9 cellular contexts compared by ENCODE assay signal in the genomic region with DNA sequence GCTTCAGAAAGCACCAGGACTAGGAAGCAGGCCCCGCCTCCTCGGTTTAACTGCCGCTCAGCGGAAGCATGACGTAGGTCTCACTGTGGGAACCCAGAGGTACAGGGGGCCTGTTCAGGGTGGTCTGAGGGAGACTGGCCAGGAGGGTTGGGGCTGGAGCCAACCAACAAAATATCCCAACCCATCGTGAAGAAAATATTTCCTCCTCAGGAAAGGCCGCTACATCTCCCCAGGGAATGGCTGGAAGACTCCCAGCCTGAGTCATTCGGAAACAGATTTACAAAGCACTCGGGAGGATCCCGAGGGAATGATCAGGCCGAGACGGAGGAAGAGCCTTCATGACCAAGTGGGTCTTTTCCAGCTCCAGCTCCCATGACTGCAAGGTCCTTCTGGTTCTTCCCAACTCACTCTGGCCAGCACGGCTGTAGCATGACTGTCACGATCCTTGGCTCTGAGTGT.
DNase-seq lines count a peak whose midpoint lies in the region; ATAC-seq and TF ChIP-seq lines count a peak whose summit lies in the region.
"Had no signal": no experiment of that assay in that cellular context is flagged by ENCODE, and none has a peak within 500 bp of the region (broad histone marks: within the 10 kb centered on the region; RNA-seq: fewer than 3 reads in every experiment).

No MANE protein-coding gene starts in this region.

- peak overlapping the region; percentile 42 for H3K4me3 Mint-ChIP-seq in chondrocyte (ENCODE audit: unreplicated experiment)
- no peak overlapping the region for H3K4me3 Mint-ChIP-seq in activated CD4-positive, alpha-beta T cell treated with anti-CD3 and anti-CD28 coated beads, Interleukin-2, amount 10 ng/mL, durations not matched to agents 24 days and 14 days

- intact Hi-C loops in left lung (cut with DNase I): no loop called here
- intact Hi-C loops in activated CD4-positive, alpha-beta T cell treated with anti-CD3 and anti-CD28 coated beads, Interleukin-2, amount 10 ng/mL, durations not matched to agents 24 days and 14 days (cut with micrococcal nuclease): no loop called here

- H3K4me1 Mint-ChIP-seq in chondrocyte (ENCODE audit: low read depth): peaks cover 60% of the 10 kb centered on the region
- H3K4me1 Mint-ChIP-seq in activated CD4-positive, alpha-beta T cell treated with anti-CD3 and anti-CD28 coated beads, Interleukin-2, amount 10 ng/mL, durations not matched to agents 24 days and 14 days: no peaks in the 10 kb centered on the region

- no peaks in the 10 kb centered on the region for H3K9me3 ChIP-seq in left lung
- H3K9me3 ChIP-seq in thoracic aorta: no peaks in the 10 kb centered on the region
- peaks cover 7% of the 10 kb centered on the region for H3K9me3 ChIP-seq in SJCRH30 (replicated peaks)

- peak; percentile 51 for ATAC-seq in left lung
- peak; percentile 89 for ATAC-seq in thoracic aorta (ENCODE audit: insufficient number of reproducible peaks, low FRiP score, low read depth)

- H3K9me3 Mint-ChIP-seq in chondrocyte (ENCODE audit: low read depth): no peaks in the 10 kb centered on the region
- no peaks in the 10 kb centered on the region for H3K9me3 Mint-ChIP-seq in activated CD4-positive, alpha-beta T cell treated with anti-CD3 and anti-CD28 coated beads, Interleukin-2, amount 10 ng/mL, durations not matched to agents 24 days and 14 days

- H3K4me3 ChIP-seq in left lung (peak overlapping the region in 1 of 2 donors; percentile 16), thoracic aorta (peak overlapping the region; percentile 34), SJCRH30 (no peak overlapping the region)

- peaks cover 8% of the 10 kb centered on the region for H3K36me3 Mint-ChIP-seq in chondrocyte (ENCODE audit: low read depth)
- no peaks in the 10 kb centered on the region for H3K36me3 Mint-ChIP-seq in activated CD4-positive, alpha-beta T cell treated with anti-CD3 and anti-CD28 coated beads, Interleukin-2, amount 10 ng/mL, durations not matched to agents 24 days and 14 days (ENCODE audit: low read depth)

- H3K36me3 ChIP-seq in left lung (no peaks in the 10 kb centered on the region), thoracic aorta (no peaks in the 10 kb centered on the region), SJCRH30 (peaks cover 7% of the 10 kb centered on the region; the same call in 1 of the 2 replicates)

- H3K27ac ChIP-seq in left lung: peak overlapping the region; percentile 77 to 83
- H3K27ac ChIP-seq in thoracic aorta: peak overlapping the region; percentile 89 to 92
- H3K27ac ChIP-seq in SJCRH30: no peak overlapping the region

- H3K27me3 ChIP-seq in left lung (no peaks in the 10 kb centered on the region), thoracic aorta (replicated peaks; ENCODE audit: insufficient read depth) (no peaks in the 10 kb centered on the region), SJCRH30 (no peaks in the 10 kb centered on the region)

- H3K27me3 Mint-ChIP-seq in chondrocyte (ENCODE audit: low read depth): no peaks in the 10 kb centered on the region
- H3K27me3 Mint-ChIP-seq in activated CD4-positive, alpha-beta T cell treated with anti-CD3 and anti-CD28 coated beads, Interleukin-2, amount 10 ng/mL, durations not matched to agents 24 days and 14 days: no peaks in the 10 kb centered on the region

- TF ChIP-seq CTCF in chondrocyte (IDR thresholded peaks at IDR 0.05) (no peak), left lung (IDR thresholded peaks at IDR 0.05) (no peak), thoracic aorta (IDR thresholded peaks at IDR 0.05) (no peak)

- peak overlapping the region; percentile 99 for H3K27ac Mint-ChIP-seq in chondrocyte (ENCODE audit: unreplicated experiment)
- no peak overlapping the region for H3K27ac Mint-ChIP-seq in activated CD4-positive, alpha-beta T cell treated with anti-CD3 and anti-CD28 coated beads, Interleukin-2, amount 10 ng/mL, durations not matched to agents 24 days and 14 days

- H3K4me1 ChIP-seq in left lung: peaks cover 11 to 53% of the 10 kb centered on the region in 2 donors
- peaks cover 20 to 65% of the 10 kb centered on the region in 2 donors for H3K4me1 ChIP-seq in thoracic aorta (ENCODE audit: control insufficient read depth in 1 of 2, low read depth in 2 of 2)
- no peaks in the 10 kb centered on the region for H3K4me1 ChIP-seq in SJCRH30

- DNase-seq in HS-27A (ENCODE audit: low read depth) (peak; percentile 43), chondrocyte (ENCODE audit: low spot score) (no peak), left lung (peak in 1 of 2 donors; percentile 66), thoracic aorta (ENCODE audit: low spot score) (peak; percentile 82), cerebellar cortex (ENCODE audit: low spot score) (no peak), SJCRH30 (no peak), NCI-H526 treated with DMSO at 0.1 percent for 48 hours (lab: John Stamatoyannopoulos, UW) (no peak)
- DNase-seq in activated CD4-positive, alpha-beta T cell treated with anti-CD3 and anti-CD28 coated beads, Interleukin-2, amount 10 ng/mL, durations not matched to agents 24 days and 14 days: no peak
- DNase-seq: NCI-H1105 treated with DMSO at 0.1 percent for 48 hours had no signal

Comparison
In these comparisons a context has a peak if more than half of its experiments do, and no peak if none do; other contexts are left out.
1. DNase-seq: peak in HS-27A (single experiment) and thoracic aorta (single experiment); none in chondrocyte (single experiment), activated CD4-positive, alpha-beta T cell treated with anti-CD3 and anti-CD28 coated beads, Interleukin-2, amount 10 ng/mL, durations not matched to agents 24 days and 14 days (single experiment), cerebellar cortex (single experiment), SJCRH30 (0 of 2) and NCI-H526 treated with DMSO at 0.1 percent for 48 hours (single experiment).